In genomic region chr10:77357611-77358010, GRCh38 we compare ENCODE assay signal across 14 cellular contexts.
DNase-seq lines count a peak whose midpoint lies in the region; ATAC-seq and TF ChIP-seq lines count a peak whose summit lies in the region.
"Had no signal": no experiment of that assay in that cellular context is flagged by ENCODE, and none has a peak within 500 bp of the region (broad histone marks: within the 10 kb centered on the region; RNA-seq: fewer than 3 reads in every experiment).

No MANE protein-coding gene starts in this region.

- DNase-seq in GM03348 (ENCODE audit: low spot score) (peak; percentile 74), fibroblast of the aortic adventitia (ENCODE audit: low read depth) (peak; percentile 72), superior temporal gyrus (ENCODE audit: extremely low spot score) (peak; percentile 38), prostate gland (ENCODE audit: low spot score) (no peak), LoVo (ENCODE audit: low spot score) (no peak), GM19238 (ENCODE audit: insufficient read length, low spot score) (no peak), MG63 (no peak)
- DNase-seq: activated CD4-positive, alpha-beta T cell treated with anti-CD3 and anti-CD28 coated beads, Interleukin-2, amount 10 ng/mL, durations not matched to agents 7 days and 5 days; activated effector memory CD4-positive, alpha-beta T cell treated with anti-CD3 and anti-CD28 coated beads, Interleukin-2, amount 50 U/mL, for 16 hours; H9; left lung; stimulated activated CD4-positive, alpha-beta T cell treated with anti-CD3 and anti-CD28 coated beads, Interleukin-1b, Interleukin-23, amount 100 ng/mL, for 48 hours; T-cell had no signal

- intact Hi-C loops in prostate gland (cut with DNase I): no loop called here

- TF ChIP-seq CTCF in fibroblast of the aortic adventitia (IDR thresholded peaks at IDR 0.05; ENCODE audit: insufficient read depth, low read length) (no peak), prostate gland (IDR thresholded peaks at IDR 0.05) (no peak)

- no peaks in the 10 kb centered on the region for H3K27me3 ChIP-seq in prostate gland (replicated peaks; ENCODE audit: insufficient read depth)
- H3K27me3 ChIP-seq in MG63: no peaks in the 10 kb centered on the region
- H3K27me3 ChIP-seq: left lung had no signal

- H3K27ac ChIP-seq in prostate gland: peak overlapping the region in 1 of 2 donors; percentile 14
- H3K27ac ChIP-seq: left lung had no signal

- 85% methylated on average over 2 of the region's 2 CpGs for WGBS in prostate gland

- no peak for TF ChIP-seq POLR2A in prostate gland (IDR thresholded peaks at IDR 0.05)

- H3K4me1 ChIP-seq in prostate gland (replicated peaks): no peaks in the 10 kb centered on the region
- H3K4me1 ChIP-seq: left lung had no signal

- no peak overlapping the region for H3K4me3 ChIP-seq in fibroblast of the aortic adventitia (ENCODE audit: low read depth, low read length)
- no peak overlapping the region for H3K4me3 ChIP-seq in prostate gland
- no peak overlapping the region for H3K4me3 ChIP-seq in MG63
- H3K4me3 ChIP-seq: left lung had no signal

- H3K9me3 ChIP-seq in prostate gland: no peaks in the 10 kb centered on the region
- H3K9me3 ChIP-seq in MG63: no peaks in the 10 kb centered on the region
- H3K9me3 ChIP-seq: left lung had no signal

- peak; percentile 76 for ATAC-seq in SK-N-SH treated with all-trans-retinoic acid at 6 μM for 48 hours
- ATAC-seq: left lung, T-cell had no signal

- H3K36me3 ChIP-seq in prostate gland (no peaks in the 10 kb centered on the region), MG63 (peaks cover 11% of the 10 kb centered on the region; the same call in 1 of the 2 replicates)
- H3K36me3 ChIP-seq: left lung had no signal

TF ChIP-seq in SK-N-SH treated with all-trans-retinoic acid at 6 μM for 48 hours, 23 proteins besides CTCF, POLR2A, EP300 and RAD21:
- TF ChIP-seq, protein P1, sequence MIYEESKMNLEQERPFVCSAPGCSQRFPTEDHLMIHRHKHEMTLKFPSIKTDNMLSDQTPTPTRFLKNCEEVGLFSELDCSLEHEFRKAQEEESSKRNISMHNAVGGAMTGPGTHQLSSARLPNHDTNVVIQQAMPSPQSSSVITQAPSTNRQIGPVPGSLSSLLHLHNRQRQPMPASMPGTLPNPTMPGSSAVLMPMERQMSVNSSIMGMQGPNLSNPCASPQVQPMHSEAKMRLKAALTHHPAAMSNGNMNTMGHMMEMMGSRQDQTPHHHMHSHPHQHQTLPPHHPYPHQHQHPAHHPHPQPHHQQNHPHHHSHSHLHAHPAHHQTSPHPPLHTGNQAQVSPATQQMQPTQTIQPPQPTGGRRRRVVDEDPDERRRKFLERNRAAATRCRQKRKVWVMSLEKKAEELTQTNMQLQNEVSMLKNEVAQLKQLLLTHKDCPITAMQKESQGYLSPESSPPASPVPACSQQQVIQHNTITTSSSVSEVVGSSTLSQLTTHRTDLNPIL (CRISPR knock-in tag; IDR thresholded peaks at IDR 0.05; ENCODE audit: low read depth): no peak
- TF ChIP-seq ZFP30 (CRISPR knock-in tag; IDR thresholded peaks at IDR 0.05) (no peak), BACH2 (CRISPR knock-in tag; IDR thresholded peaks at IDR 0.05; ENCODE audit: borderline replicate concordance) (no peak), TOX (CRISPR knock-in tag; IDR thresholded peaks at IDR 0.05; ENCODE audit: borderline replicate concordance) (no peak), CSDC2 (CRISPR knock-in tag; IDR thresholded peaks at IDR 0.05) (no peak), ZNF8 (CRISPR knock-in tag; IDR thresholded peaks at IDR 0.05) (no peak), ISL1 (CRISPR knock-in tag; IDR thresholded peaks at IDR 0.05) (no peak), PPARA (CRISPR knock-in tag; IDR thresholded peaks at IDR 0.05; ENCODE audit: borderline replicate concordance) (no peak), ESRRG (CRISPR knock-in tag; IDR thresholded peaks at IDR 0.05) (no peak), ZFP3 (CRISPR knock-in tag; IDR thresholded peaks at IDR 0.05) (no peak), ARNTL (CRISPR knock-in tag; IDR thresholded peaks at IDR 0.05; ENCODE audit: borderline replicate concordance, low read depth) (no peak), TCF4 (CRISPR knock-in tag; IDR thresholded peaks at IDR 0.05; ENCODE audit: borderline replicate concordance) (no peak), ZC3H10 (CRISPR knock-in tag; IDR thresholded peaks at IDR 0.05) (no peak), ZNF70 (CRISPR knock-in tag; IDR thresholded peaks at IDR 0.05) (no peak)
- TF ChIP-seq, protein P2, sequence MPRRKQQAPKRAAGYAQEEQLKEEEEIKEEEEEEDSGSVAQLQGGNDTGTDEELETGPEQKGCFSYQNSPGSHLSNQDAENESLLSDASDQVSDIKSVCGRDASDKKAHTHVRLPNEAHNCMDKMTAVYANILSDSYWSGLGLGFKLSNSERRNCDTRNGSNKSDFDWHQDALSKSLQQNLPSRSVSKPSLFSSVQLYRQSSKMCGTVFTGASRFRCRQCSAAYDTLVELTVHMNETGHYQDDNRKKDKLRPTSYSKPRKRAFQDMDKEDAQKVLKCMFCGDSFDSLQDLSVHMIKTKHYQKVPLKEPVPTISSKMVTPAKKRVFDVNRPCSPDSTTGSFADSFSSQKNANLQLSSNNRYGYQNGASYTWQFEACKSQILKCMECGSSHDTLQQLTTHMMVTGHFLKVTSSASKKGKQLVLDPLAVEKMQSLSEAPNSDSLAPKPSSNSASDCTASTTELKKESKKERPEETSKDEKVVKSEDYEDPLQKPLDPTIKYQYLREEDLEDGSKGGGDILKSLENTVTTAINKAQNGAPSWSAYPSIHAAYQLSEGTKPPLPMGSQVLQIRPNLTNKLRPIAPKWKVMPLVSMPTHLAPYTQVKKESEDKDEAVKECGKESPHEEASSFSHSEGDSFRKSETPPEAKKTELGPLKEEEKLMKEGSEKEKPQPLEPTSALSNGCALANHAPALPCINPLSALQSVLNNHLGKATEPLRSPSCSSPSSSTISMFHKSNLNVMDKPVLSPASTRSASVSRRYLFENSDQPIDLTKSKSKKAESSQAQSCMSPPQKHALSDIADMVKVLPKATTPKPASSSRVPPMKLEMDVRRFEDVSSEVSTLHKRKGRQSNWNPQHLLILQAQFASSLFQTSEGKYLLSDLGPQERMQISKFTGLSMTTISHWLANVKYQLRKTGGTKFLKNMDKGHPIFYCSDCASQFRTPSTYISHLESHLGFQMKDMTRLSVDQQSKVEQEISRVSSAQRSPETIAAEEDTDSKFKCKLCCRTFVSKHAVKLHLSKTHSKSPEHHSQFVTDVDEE (CRISPR knock-in tag; IDR thresholded peaks at IDR 0.05): no peak
- TF ChIP-seq, protein P3, sequence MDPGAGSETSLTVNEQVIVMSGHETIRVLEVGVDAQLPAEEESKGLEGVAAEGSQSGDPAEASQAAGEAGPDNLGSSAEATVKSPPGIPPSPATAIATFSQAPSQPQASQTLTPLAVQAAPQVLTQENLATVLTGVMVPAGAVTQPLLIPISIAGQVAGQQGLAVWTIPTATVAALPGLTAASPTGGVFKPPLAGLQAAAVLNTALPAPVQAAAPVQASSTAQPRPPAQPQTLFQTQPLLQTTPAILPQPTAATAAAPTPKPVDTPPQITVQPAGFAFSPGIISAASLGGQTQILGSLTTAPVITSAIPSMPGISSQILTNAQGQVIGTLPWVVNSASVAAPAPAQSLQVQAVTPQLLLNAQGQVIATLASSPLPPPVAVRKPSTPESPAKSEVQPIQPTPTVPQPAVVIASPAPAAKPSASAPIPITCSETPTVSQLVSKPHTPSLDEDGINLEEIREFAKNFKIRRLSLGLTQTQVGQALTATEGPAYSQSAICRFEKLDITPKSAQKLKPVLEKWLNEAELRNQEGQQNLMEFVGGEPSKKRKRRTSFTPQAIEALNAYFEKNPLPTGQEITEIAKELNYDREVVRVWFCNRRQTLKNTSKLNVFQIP (CRISPR knock-in tag; IDR thresholded peaks at IDR 0.05; ENCODE audit: borderline replicate concordance, low read depth): no peak

Comparison
In these comparisons a context has a peak if more than half of its experiments do, and no peak if none do; other contexts are left out.
1. DNase-seq: peak in GM03348 (single experiment), fibroblast of the aortic adventitia (single experiment) and superior temporal gyrus (single experiment); none in prostate gland (single experiment), LoVo (single experiment), GM19238 (single experiment) and MG63 (single experiment).